In genomic region chr22:20099099-20099711, GRCh38 we compare ENCODE assay signal across 1 cellular context.
TF ChIP-seq lines count a peak whose summit lies in the region.

No MANE protein-coding gene starts in this region.

TF ChIP-seq in K562, 482 proteins besides CTCF, POLR2A, EP300 and RAD21 (continues in another document):
- TF ChIP-seq RBFOX2 (IDR thresholded peaks at IDR 0.05; ENCODE audit: low read depth, low read length) = 0 out of 2 replicates have a peak, but pooled peaks have one; percentile 21
- TF ChIP-seq ELK3 (CRISPR knock-in tag; IDR thresholded peaks at IDR 0.05) = no peak
- TF ChIP-seq SRSF3 (IDR thresholded peaks at IDR 0.05; ENCODE audit: insufficient read depth, low read length) = 0 out of 2 replicates have a peak, but pooled peaks have one; percentile 47
- TF ChIP-seq BRF2 (IDR thresholded peaks at IDR 0.05; ENCODE audit: borderline replicate concordance, insufficient read depth, insufficient read length) = no peak
- TF ChIP-seq NELFE (IDR thresholded peaks at IDR 0.05; ENCODE audit: insufficient read depth, insufficient read length) = no peak
- TF ChIP-seq POLR2AphosphoS5 (IDR thresholded peaks at IDR 0.05; ENCODE audit: control insufficient read depth, insufficient read depth, low read depth, low read length) = 0 out of 2 replicates have a peak, but pooled peaks have one; percentile 10
- no peak for TF ChIP-seq KDM2B (CRISPR knock-in tag; IDR thresholded peaks at IDR 0.05)
- TF ChIP-seq ZNF3 (CRISPR knock-in tag; IDR thresholded peaks at IDR 0.05) = no peak
- TF ChIP-seq, protein P1, sequence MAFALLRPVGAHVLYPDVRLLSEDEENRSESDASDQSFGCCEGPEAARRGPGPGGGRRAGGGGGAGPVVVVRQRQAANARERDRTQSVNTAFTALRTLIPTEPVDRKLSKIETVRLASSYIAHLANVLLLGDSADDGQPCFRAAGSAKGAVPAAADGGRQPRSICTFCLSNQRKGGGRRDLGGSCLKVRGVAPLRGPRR (CRISPR knock-in tag; IDR thresholded peaks at IDR 0.05) = no peak
- TF ChIP-seq ZC3H4 (CRISPR knock-in tag; IDR thresholded peaks at IDR 0.05; ENCODE audit: borderline replicate concordance) = 0 out of 2 replicates have a peak, but pooled peaks have one; percentile 81
- no peak for TF ChIP-seq RREB1 (CRISPR knock-in tag; IDR thresholded peaks at IDR 0.05)
- peak; percentile 78; the same call in 1 of the 2 replicates for TF ChIP-seq ZNF282 (CRISPR knock-in tag; IDR thresholded peaks at IDR 0.05)
- TF ChIP-seq TBL1XR1 (IDR thresholded peaks at IDR 0.05; ENCODE audit: low read length in 2 of 2) = no peak
- peak in 1 of 2 experiments; percentile 93; a peak in 1 of 4 replicates for TF ChIP-seq ZNF639 (CRISPR knock-in tag; conservative IDR thresholded peaks at IDR 0.05 in 1 of 2, IDR thresholded peaks at IDR 0.05 in 1 of 2)
- TF ChIP-seq CCNT2 (IDR thresholded peaks at IDR 0.05; ENCODE audit: borderline replicate concordance, extremely low read depth, insufficient read length, low read depth, low read length) = no peak
- TF ChIP-seq MAX (CRISPR knock-in tag; IDR thresholded peaks at IDR 0.05) = peak; percentile 59
- no peak for TF ChIP-seq NFE2L1 (tag; IDR thresholded peaks at IDR 0.05; ENCODE audit: borderline replicate concordance, low read depth)
- TF ChIP-seq, protein P2, sequence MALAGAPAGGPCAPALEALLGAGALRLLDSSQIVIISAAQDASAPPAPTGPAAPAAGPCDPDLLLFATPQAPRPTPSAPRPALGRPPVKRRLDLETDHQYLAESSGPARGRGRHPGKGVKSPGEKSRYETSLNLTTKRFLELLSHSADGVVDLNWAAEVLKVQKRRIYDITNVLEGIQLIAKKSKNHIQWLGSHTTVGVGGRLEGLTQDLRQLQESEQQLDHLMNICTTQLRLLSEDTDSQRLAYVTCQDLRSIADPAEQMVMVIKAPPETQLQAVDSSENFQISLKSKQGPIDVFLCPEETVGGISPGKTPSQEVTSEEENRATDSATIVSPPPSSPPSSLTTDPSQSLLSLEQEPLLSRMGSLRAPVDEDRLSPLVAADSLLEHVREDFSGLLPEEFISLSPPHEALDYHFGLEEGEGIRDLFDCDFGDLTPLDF (CRISPR knock-in tag; IDR thresholded peaks at IDR 0.05) = peak; percentile 43; the same call in 1 of the 2 replicates
- TF ChIP-seq TGIF2 (CRISPR knock-in tag; IDR thresholded peaks at IDR 0.05) = peak; percentile 40; the same call in 1 of the 2 replicates
- TF ChIP-seq SMAD2 (IDR thresholded peaks at IDR 0.05; ENCODE audit: low read depth, low read length) = no peak
- no peak for TF ChIP-seq ZNF512 (tag; IDR thresholded peaks at IDR 0.05)
- peak; percentile 56; the same call in 1 of the 2 replicates for TF ChIP-seq ZNF12 (CRISPR knock-in tag; IDR thresholded peaks at IDR 0.05)
- TF ChIP-seq ZNF507 (tag; conservative IDR thresholded peaks at IDR 0.05) = peak; percentile 29
- TF ChIP-seq SETDB1 (IDR thresholded peaks at IDR 0.05; ENCODE audit: low read length) = peak; percentile 15
- TF ChIP-seq HBP1 (CRISPR knock-in tag; IDR thresholded peaks at IDR 0.05) = no peak
- TF ChIP-seq BRCA1 (IDR thresholded peaks at IDR 0.05) = no peak
- TF ChIP-seq BRCA1 (CRISPR knock-in tag; IDR thresholded peaks at IDR 0.05) = peak; percentile 62
- TF ChIP-seq SRSF7 (optimal IDR thresholded peaks at IDR 0.05; ENCODE audit: low read depth, low read length) = no peak
- no peak for TF ChIP-seq LARP7 (IDR thresholded peaks at IDR 0.05)
- peak; percentile 74; the same call in 1 of the 2 replicates for TF ChIP-seq MED1 (CRISPR knock-in tag; IDR thresholded peaks at IDR 0.05; ENCODE audit: borderline replicate concordance)
- no peak for TF ChIP-seq NR4A1 (CRISPR knock-in tag; IDR thresholded peaks at IDR 0.05)
- no peak for TF ChIP-seq NR4A1 (tag; IDR thresholded peaks at IDR 0.05)
- TF ChIP-seq, protein P3, sequence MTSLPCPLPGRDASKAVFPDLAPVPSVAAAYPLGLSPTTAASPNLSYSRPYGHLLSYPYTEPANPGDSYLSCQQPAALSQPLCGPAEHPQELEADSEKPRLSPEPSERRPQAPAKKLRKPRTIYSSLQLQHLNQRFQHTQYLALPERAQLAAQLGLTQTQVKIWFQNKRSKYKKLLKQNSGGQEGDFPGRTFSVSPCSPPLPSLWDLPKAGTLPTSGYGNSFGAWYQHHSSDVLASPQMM (CRISPR knock-in tag; IDR thresholded peaks at IDR 0.05) = no peak
- no peak for TF ChIP-seq FOS (IDR thresholded peaks at IDR 0.05; ENCODE audit: extremely low read depth, insufficient read length)
- no peak for TF ChIP-seq SAP30 (IDR thresholded peaks at IDR 0.05; ENCODE audit: borderline replicate concordance, insufficient read depth, low read depth, low read length, poor library complexity, severe bottlenecking)
- no peak for TF ChIP-seq ZNF175 (CRISPR knock-in tag; IDR thresholded peaks at IDR 0.05; ENCODE audit: low read depth)
- no peak for TF ChIP-seq FOXK1 (CRISPR knock-in tag; IDR thresholded peaks at IDR 0.05; ENCODE audit: borderline replicate concordance)
- TF ChIP-seq, protein P4, sequence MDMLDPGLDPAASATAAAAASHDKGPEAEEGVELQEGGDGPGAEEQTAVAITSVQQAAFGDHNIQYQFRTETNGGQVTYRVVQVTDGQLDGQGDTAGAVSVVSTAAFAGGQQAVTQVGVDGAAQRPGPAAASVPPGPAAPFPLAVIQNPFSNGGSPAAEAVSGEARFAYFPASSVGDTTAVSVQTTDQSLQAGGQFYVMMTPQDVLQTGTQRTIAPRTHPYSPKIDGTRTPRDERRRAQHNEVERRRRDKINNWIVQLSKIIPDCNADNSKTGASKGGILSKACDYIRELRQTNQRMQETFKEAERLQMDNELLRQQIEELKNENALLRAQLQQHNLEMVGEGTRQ (CRISPR knock-in tag; IDR thresholded peaks at IDR 0.05) = no peak; the same call in 1 of the 2 replicates
- peak; percentile 88; the same call in 1 of the 2 replicates for TF ChIP-seq IRF2 (CRISPR knock-in tag; IDR thresholded peaks at IDR 0.05)
- peak; percentile 27; the same call in 1 of the 2 replicates for TF ChIP-seq HDAC6 (IDR thresholded peaks at IDR 0.05; ENCODE audit: low read depth, low read length)
- TF ChIP-seq CSDE1 (IDR thresholded peaks at IDR 0.05) = no peak
- TF ChIP-seq NEUROD1 (IDR thresholded peaks at IDR 0.05; ENCODE audit: borderline replicate concordance, low read depth, low read length, partially characterized antibody) = no peak
- TF ChIP-seq PYGO2 (tag; IDR thresholded peaks at IDR 0.05) = no peak
- no peak for TF ChIP-seq ZBED1 (IDR thresholded peaks at IDR 0.05)
- TF ChIP-seq ZNF707 (CRISPR knock-in tag; conservative IDR thresholded peaks at IDR 0.05) = no peak
- TF ChIP-seq, protein P5, sequence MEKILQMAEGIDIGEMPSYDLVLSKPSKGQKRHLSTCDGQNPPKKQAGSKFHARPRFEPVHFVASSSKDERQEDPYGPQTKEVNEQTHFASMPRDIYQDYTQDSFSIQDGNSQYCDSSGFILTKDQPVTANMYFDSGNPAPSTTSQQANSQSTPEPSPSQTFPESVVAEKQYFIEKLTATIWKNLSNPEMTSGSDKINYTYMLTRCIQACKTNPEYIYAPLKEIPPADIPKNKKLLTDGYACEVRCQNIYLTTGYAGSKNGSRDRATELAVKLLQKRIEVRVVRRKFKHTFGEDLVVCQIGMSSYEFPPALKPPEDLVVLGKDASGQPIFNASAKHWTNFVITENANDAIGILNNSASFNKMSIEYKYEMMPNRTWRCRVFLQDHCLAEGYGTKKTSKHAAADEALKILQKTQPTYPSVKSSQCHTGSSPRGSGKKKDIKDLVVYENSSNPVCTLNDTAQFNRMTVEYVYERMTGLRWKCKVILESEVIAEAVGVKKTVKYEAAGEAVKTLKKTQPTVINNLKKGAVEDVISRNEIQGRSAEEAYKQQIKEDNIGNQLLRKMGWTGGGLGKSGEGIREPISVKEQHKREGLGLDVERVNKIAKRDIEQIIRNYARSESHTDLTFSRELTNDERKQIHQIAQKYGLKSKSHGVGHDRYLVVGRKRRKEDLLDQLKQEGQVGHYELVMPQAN (IDR thresholded peaks at IDR 0.05; ENCODE audit: borderline replicate concordance) = no peak
- TF ChIP-seq ZNF324 (CRISPR knock-in tag; IDR thresholded peaks at IDR 0.05) = no peak
- TF ChIP-seq ZNF41 (CRISPR knock-in tag; conservative IDR thresholded peaks at IDR 0.05) = no peak
- no peak for TF ChIP-seq ZC3H11A (IDR thresholded peaks at IDR 0.05; ENCODE audit: low read depth, low read length)
